In the genomic region with DNA sequence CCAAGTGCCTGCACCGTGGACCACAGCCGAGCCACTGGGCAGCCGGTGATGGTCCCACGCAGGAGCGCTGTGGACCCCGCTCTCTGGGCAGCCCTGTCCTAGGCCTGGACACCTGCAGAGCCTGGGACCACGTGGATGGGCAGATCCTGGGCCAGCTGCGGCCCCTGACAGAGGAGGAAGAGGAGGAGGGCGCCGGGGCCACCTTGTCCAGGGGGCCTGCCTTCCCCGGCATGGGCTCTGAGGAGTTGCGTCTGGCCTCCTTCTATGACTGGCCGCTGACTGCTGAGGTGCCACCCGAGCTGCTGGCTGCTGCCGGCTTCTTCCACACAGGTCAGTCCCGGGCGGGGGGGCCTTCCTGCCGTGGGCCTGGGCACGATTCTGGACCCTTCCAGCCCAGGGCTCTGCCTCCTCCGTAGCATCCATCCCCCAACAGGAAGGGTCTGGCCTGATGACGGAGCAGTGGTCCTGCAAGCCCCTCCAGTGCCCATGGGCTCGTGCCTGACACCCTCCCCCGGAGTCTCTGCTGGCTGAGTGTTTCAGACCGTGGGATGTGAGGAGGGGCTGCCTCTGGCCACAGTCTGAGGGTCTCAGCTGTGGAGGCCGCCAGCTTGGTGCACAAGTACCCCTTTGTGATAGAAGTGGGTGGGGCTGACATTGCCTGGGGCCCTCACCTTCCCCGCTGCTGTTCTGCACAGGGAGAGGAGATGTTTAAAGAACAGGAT, we compare ENCODE assay signal across 21 cellular contexts. TPM values are rescaled to one million over a fixed set of nuclear protein-coding genes. Genes with fewer than 3 reads are reported as not detected.
"Had no signal": no experiment of that assay in that cellular context is flagged by ENCODE, and none has a peak within 500 bp of the region (broad histone marks: within the 10 kb centered on the region; RNA-seq: fewer than 3 reads in every experiment).

No MANE protein-coding gene starts in this region.

- DNase-seq: activated CD4-positive, alpha-beta T cell treated with anti-CD3 and anti-CD28 coated beads, Interleukin-2, amount 10 ng/mL, durations not matched to agents 24 days and 14 days; activated CD4-positive, CD25-positive, alpha-beta regulatory T cell; activated naive CD4-positive, alpha-beta T cell treated with Interleukin-2 at 50 U/mL for 16 hours; activated T-cell treated with anti-CD3 and anti-CD28 coated beads for 4 hours; gastrocnemius medialis; heart left ventricle; left lung; mammary epithelial cell; mucosa of descending colon; nucleus accumbens; stimulated activated CD4-positive, alpha-beta T cell treated with anti-CD3 and anti-CD28 coated beads, Interleukin-1b, Interleukin-23, amount 100 ng/mL, for 48 hours had no signal

- H3K36me3 ChIP-seq: ascending aorta, gastrocnemius medialis, heart left ventricle, left lung had no signal

- H3K27ac ChIP-seq: ascending aorta, gastrocnemius medialis, heart left ventricle, left lung had no signal

- H3K9me3 Mint-ChIP-seq: activated CD4-positive, alpha-beta T cell treated with anti-CD3 and anti-CD28 coated beads, Interleukin-2, amount 10 ng/mL, durations not matched to agents 24 days and 14 days; dendritic cell treated with granulocyte-macrophage colony-stimulating factor and Interleukin-4, amounts not matched to agents 40 ng/mL and 50 ng/mL, for 4 days; naive thymus-derived CD4-positive, alpha-beta T cell; T-helper 2 cell treated with Interferon-gamma antibody and Interleukin-4, amounts not matched to agents 5 μg/mL and 100 μg/mL, for 36 hours had no signal

- ATAC-seq: gastrocnemius medialis; left lung; mucosa of descending colon; naive thymus-derived CD4-positive, alpha-beta T cell had no signal

- H3K27ac Mint-ChIP-seq: activated CD4-positive, alpha-beta T cell treated with anti-CD3 and anti-CD28 coated beads, Interleukin-2, amount 10 ng/mL, durations not matched to agents 24 days and 14 days; dendritic cell treated with granulocyte-macrophage colony-stimulating factor and Interleukin-4, amounts not matched to agents 40 ng/mL and 50 ng/mL, for 4 days; T-helper 2 cell treated with Interferon-gamma antibody and Interleukin-4, amounts not matched to agents 5 μg/mL and 100 μg/mL, for 36 hours had no signal

- H3K4me3 ChIP-seq: ascending aorta, gastrocnemius medialis, heart left ventricle, left lung, mucosa of descending colon had no signal

- H3K4me1 Mint-ChIP-seq: activated CD4-positive, alpha-beta T cell treated with anti-CD3 and anti-CD28 coated beads, Interleukin-2, amount 10 ng/mL, durations not matched to agents 24 days and 14 days had no signal

- H3K36me3 Mint-ChIP-seq: naive thymus-derived CD4-positive, alpha-beta T cell had no signal

- H3K9me3 ChIP-seq: ascending aorta, gastrocnemius medialis, heart left ventricle, left lung, mucosa of descending colon had no signal

- H3K4me1 ChIP-seq: ascending aorta, gastrocnemius medialis, left lung had no signal

- FAIRE-seq: bronchial epithelial cell, islet of Langerhans had no signal

- H3K4me3 Mint-ChIP-seq: activated CD4-positive, alpha-beta T cell treated with anti-CD3 and anti-CD28 coated beads, Interleukin-2, amount 10 ng/mL, durations not matched to agents 24 days and 14 days; dendritic cell treated with granulocyte-macrophage colony-stimulating factor and Interleukin-4, amounts not matched to agents 40 ng/mL and 50 ng/mL, for 4 days; T-helper 2 cell treated with Interferon-gamma antibody and Interleukin-4, amounts not matched to agents 5 μg/mL and 100 μg/mL, for 36 hours had no signal

RNA-seq across cellular contexts. Expression of a gene that starts 0.6 kb away (rescaled TPM):
- total RNA-seq: activated CD4-positive, alpha-beta T cell treated with anti-CD3 and anti-CD28 coated beads, Interleukin-2, amount 10 ng/mL, durations not matched to agents 24 days and 14 days; ascending aorta; bronchial epithelial cell; cerebellum; gastrocnemius medialis; mammary epithelial cell; naive thymus-derived CD4-positive, alpha-beta T cell; posterior vena cava had no signal
- polyA plus RNA-seq: heart left ventricle; mammary epithelial cell; naive thymus-derived CD4-positive, alpha-beta T cell had no signal

RNA-seq across cellular contexts. Expression of a gene that starts 18.0 kb away (rescaled TPM):
- total RNA-seq: activated CD4-positive, alpha-beta T cell treated with anti-CD3 and anti-CD28 coated beads, Interleukin-2, amount 10 ng/mL, durations not matched to agents 24 days and 14 days; ascending aorta; gastrocnemius medialis; heart left ventricle; naive thymus-derived CD4-positive, alpha-beta T cell; posterior vena cava; SK-MEL-5 had no signal
- polyA plus RNA-seq: heart left ventricle; mammary epithelial cell; naive thymus-derived CD4-positive, alpha-beta T cell had no signal

RNA-seq across cellular contexts. Expression of a gene that starts 56.7 kb away (rescaled TPM):
- total RNA-seq: activated CD4-positive, alpha-beta T cell treated with anti-CD3 and anti-CD28 coated beads, Interleukin-2, amount 10 ng/mL, durations not matched to agents 24 days and 14 days; ascending aorta; bronchial epithelial cell; epithelial cell of proximal tubule; heart left ventricle; left lung; mammary epithelial cell; mucosa of descending colon; SK-MEL-5 had no signal
- polyA plus RNA-seq: heart left ventricle; mammary epithelial cell; naive thymus-derived CD4-positive, alpha-beta T cell had no signal
